ENCODE assay signal across 13 cellular contexts in genomic region chr2:71064110-71064611, GRCh38. TPM values are rescaled to one million over a fixed set of nuclear protein-coding genes. Genes with fewer than 3 reads are reported as not detected.
DNase-seq lines count a peak whose midpoint lies in the region; ATAC-seq and TF ChIP-seq lines count a peak whose summit lies in the region.
"Had no signal": no experiment of that assay in that cellular context is flagged by ENCODE, and none has a peak within 500 bp of the region (broad histone marks: within the 10 kb centered on the region; RNA-seq: fewer than 3 reads in every experiment).

No MANE protein-coding gene starts in this region.

- H3K4me1 ChIP-seq in lower lobe of right lung (peaks cover 15% of the 10 kb centered on the region), upper lobe of left lung (peaks cover 6 to 15% (median 11%) of the 10 kb centered on the region in 4 donors)

- intact Hi-C loops in lower lobe of right lung (cut with DNase I) = no loop called here

- H3K4me3 Mint-ChIP-seq in progenitor cell of endocrine pancreas (ENCODE audit: low read depth) = no peak overlapping the region
- no peak overlapping the region for H3K4me3 Mint-ChIP-seq in activated naive CD8-positive, alpha-beta T cell treated with anti-CD3 and anti-CD28 coated beads, Interleukin-2, amount 50 U/mL, for 24 hours
- H3K4me3 Mint-ChIP-seq: activated CD4-positive, alpha-beta memory T cell treated with anti-CD3 and anti-CD28 coated beads for 36 hours had no signal

- TF ChIP-seq POLR2A in Raji (IDR thresholded peaks at IDR 0.05; ENCODE audit: insufficient read depth, low read depth, low read length) (0 out of 2 replicates have a peak, but pooled peaks have one; percentile 13), upper lobe of left lung (IDR thresholded peaks at IDR 0.05) (no peak)

- H3K27ac ChIP-seq in lower lobe of right lung = peak overlapping the region; percentile 50
- H3K27ac ChIP-seq in upper lobe of left lung = peak overlapping the region; percentile 54 to 86 (median 72)

- no peaks in the 10 kb centered on the region for H3K9me3 Mint-ChIP-seq in progenitor cell of endocrine pancreas (ENCODE audit: low read depth)
- H3K9me3 Mint-ChIP-seq in activated naive CD8-positive, alpha-beta T cell treated with anti-CD3 and anti-CD28 coated beads, Interleukin-2, amount 50 U/mL, for 24 hours = no peaks in the 10 kb centered on the region
- H3K9me3 Mint-ChIP-seq: activated CD4-positive, alpha-beta memory T cell treated with anti-CD3 and anti-CD28 coated beads for 36 hours had no signal

- H3K9me3 ChIP-seq in lower lobe of right lung = no peaks in the 10 kb centered on the region
- no peaks in the 10 kb centered on the region for H3K9me3 ChIP-seq in upper lobe of left lung

- no peaks in the 10 kb centered on the region for H3K36me3 Mint-ChIP-seq in progenitor cell of endocrine pancreas (ENCODE audit: insufficient read depth)
- H3K36me3 Mint-ChIP-seq in activated naive CD8-positive, alpha-beta T cell treated with anti-CD3 and anti-CD28 coated beads, Interleukin-2, amount 50 U/mL, for 24 hours (ENCODE audit: low read depth) = peaks cover 6% of the 10 kb centered on the region

- 47 to 58% methylated on average over 9 of the region's 9 CpGs for WGBS in upper lobe of left lung, 2 donors

- H3K36me3 ChIP-seq in lower lobe of right lung = no peaks in the 10 kb centered on the region
- no peaks in the 10 kb centered on the region for H3K36me3 ChIP-seq in upper lobe of left lung

- H3K4me3 ChIP-seq in lower lobe of right lung = no peak overlapping the region
- H3K4me3 ChIP-seq in upper lobe of left lung = no peak overlapping the region

- no peak overlapping the region for H3K27ac Mint-ChIP-seq in progenitor cell of endocrine pancreas
- H3K27ac Mint-ChIP-seq in activated naive CD8-positive, alpha-beta T cell treated with anti-CD3 and anti-CD28 coated beads, Interleukin-2, amount 50 U/mL, for 24 hours = no peak overlapping the region
- H3K27ac Mint-ChIP-seq: activated CD4-positive, alpha-beta memory T cell treated with anti-CD3 and anti-CD28 coated beads for 36 hours had no signal

- TF ChIP-seq CTCF in GM20000 (IDR thresholded peaks at IDR 0.05; ENCODE audit: extremely low read depth, missing control alignments) = no peak
- no peak for TF ChIP-seq CTCF in lower lobe of right lung (IDR thresholded peaks at IDR 0.05)
- TF ChIP-seq CTCF in upper lobe of left lung (IDR thresholded peaks at IDR 0.05) = no peak
- TF ChIP-seq CTCF in progenitor cell of endocrine pancreas (IDR thresholded peaks at IDR 0.05; ENCODE audit: unreplicated experiment) = no peak

- peaks cover 2% of the 10 kb centered on the region for H3K4me1 Mint-ChIP-seq in progenitor cell of endocrine pancreas (ENCODE audit: low read depth)
- H3K4me1 Mint-ChIP-seq in activated naive CD8-positive, alpha-beta T cell treated with anti-CD3 and anti-CD28 coated beads, Interleukin-2, amount 50 U/mL, for 24 hours = peaks cover 25% of the 10 kb centered on the region

- ATAC-seq in lower lobe of right lung = no peak
- ATAC-seq in upper lobe of left lung (ENCODE audit: low FRiP score in 2 of 2) = no peak
- ATAC-seq in activated naive CD8-positive, alpha-beta T cell treated with anti-CD3 and anti-CD28 coated beads, Interleukin-2, amount 50 U/mL, for 24 hours = no peak

- DNase-seq in GM20000 (ENCODE audit: low spot score) = peak; percentile 53
- DNase-seq in lower lobe of right lung = no peak
- DNase-seq in upper lobe of left lung = no peak
- no peak for DNase-seq in progenitor cell of endocrine pancreas (ENCODE audit: low spot score, unreplicated experiment)
- DNase-seq in NCI-H187 (lab: John Stamatoyannopoulos, UW) = no peak
- DNase-seq in activated naive CD8-positive, alpha-beta T cell treated with anti-CD3 and anti-CD28 coated beads, Interleukin-2, amount 50 U/mL, for 24 hours = no peak
- DNase-seq: activated CD4-positive, alpha-beta memory T cell treated with anti-CD3 and anti-CD28 coated beads for 36 hours; activated naive CD4-positive, alpha-beta T cell treated with anti-CD3 and anti-CD28 coated beads, Interleukin-2, amount 50 U/mL, for 16 hours; Calu3; NCI-H1105; NCI-H748 treated with DMSO at 0.1 percent for 48 hours; stimulated activated CD4-positive, alpha-beta T cell treated with anti-CD3 and anti-CD28 coated beads, Interleukin-15, amount 100 ng/mL, for 24 hours had no signal

- TF ChIP-seq EP300 in upper lobe of left lung (IDR thresholded peaks at IDR 0.05) = no peak

- peaks cover 11% of the 10 kb centered on the region for H3K27me3 Mint-ChIP-seq in progenitor cell of endocrine pancreas
- peaks cover 4% of the 10 kb centered on the region for H3K27me3 Mint-ChIP-seq in activated naive CD8-positive, alpha-beta T cell treated with anti-CD3 and anti-CD28 coated beads, Interleukin-2, amount 50 U/mL, for 24 hours
- H3K27me3 Mint-ChIP-seq: activated CD4-positive, alpha-beta memory T cell treated with anti-CD3 and anti-CD28 coated beads for 36 hours had no signal

- peaks cover 4% of the 10 kb centered on the region for H3K27me3 ChIP-seq in lower lobe of right lung (ENCODE audit: low read depth)
- H3K27me3 ChIP-seq in upper lobe of left lung = no peaks in the 10 kb centered on the region

RNA-seq across cellular contexts. Expression of gene NAGK, which starts 4.3 kb away (rescaled TPM):
- total RNA-seq in lower lobe of right lung = 150 TPM
- 100 to 1,000 TPM in 4 of 6 donors, 10 to 100 TPM in 2; 51.4 to 157 (median 139) TPM for total RNA-seq in upper lobe of left lung
- total RNA-seq in progenitor cell of endocrine pancreas = 115 and 127 TPM in 2 replicates
